In genomic region chr1:183281553-183282091, GRCh38 we compare ENCODE assay signal across 7 cellular contexts.
A peak's percentile ranks its signal among the peaks of the same experiment; 100 is the strongest.
DNase-seq lines count a peak whose midpoint lies in the region; ATAC-seq, FAIRE-seq and TF ChIP-seq lines count a peak whose summit lies in the region.

No MANE protein-coding gene starts in this region.

- intact Hi-C loops in activated CD4-positive, alpha-beta T cell treated with anti-CD3 and anti-CD28 coated beads, Interleukin-2, amount 10 ng/mL, durations not matched to agents 24 days and 14 days (cut with micrococcal nuclease): loop anchor here (1.0 to 10.0 kb wide), 4 partner anchors 261 to 633 kb away; no protein-coding TSS in a partner anchor

- 44% methylated on average over 12 of the region's 12 CpGs for WGBS in liver

- peak; percentile 95 for TF ChIP-seq CTCF in liver (IDR thresholded peaks at IDR 0.05; ENCODE audit: low read depth, low read length, missing input control)

- peak; percentile 78 for FAIRE-seq in GM12892 (lab: Jason Lieb, UNC)

- no peak for TF ChIP-seq POLR2A in GM12892 (IDR thresholded peaks at IDR 0.05; ENCODE audit: low read depth, low read length)

- H3K27ac ChIP-seq in liver (ENCODE audit: low read depth in 1 of 2, low read length in 2 of 2): no peak overlapping the region

- ATAC-seq in HG03354 (IDR thresholded peaks at IDR 0.05; ENCODE audit: poor library complexity, severe bottlenecking, unreplicated experiment): peak; percentile 71

- peaks cover 0 to 3% (median 0%) of the 10 kb centered on the region in 4 donors for H3K4me1 ChIP-seq in liver (ENCODE audit: control insufficient read depth in 4 of 4, insufficient read depth in 4 of 4, low read length in 3 of 4)

- no peaks in the 10 kb centered on the region for H3K9me3 Mint-ChIP-seq in activated CD4-positive, alpha-beta T cell treated with anti-CD3 and anti-CD28 coated beads, Interleukin-2, amount 10 ng/mL, durations not matched to agents 24 days and 14 days

- H3K36me3 Mint-ChIP-seq in activated CD4-positive, alpha-beta T cell treated with anti-CD3 and anti-CD28 coated beads, Interleukin-2, amount 10 ng/mL, durations not matched to agents 24 days and 14 days (ENCODE audit: low read depth): no peaks in the 10 kb centered on the region

- DNase-seq in GM12892 (ENCODE audit: insufficient read length) (peak; percentile 55), NCI-H510A treated with DMSO at 0.1 percent for 48 hours (lab: John Stamatoyannopoulos, UW) (peak; percentile 78), dedifferentiated amniotic fluid mesenchymal stem cell (ENCODE audit: extremely low spot score) (peak; percentile 94)
- DNase-seq in activated CD4-positive, alpha-beta T cell treated with anti-CD3 and anti-CD28 coated beads, Interleukin-2, amount 10 ng/mL, durations not matched to agents 24 days and 14 days: peak; percentile 91
- DNase-seq in stimulated activated CD4-positive, alpha-beta T cell treated with anti-CD3 and anti-CD28 coated beads, Interleukin-4, amount 100 ng/mL, for 24 hours: peak; percentile 73

- no peaks in the 10 kb centered on the region for H3K27me3 ChIP-seq in liver (ENCODE audit: control insufficient read depth in 4 of 4, insufficient read depth in 4 of 4, low read length in 3 of 4)

- peaks cover 6% of the 10 kb centered on the region for H3K4me1 Mint-ChIP-seq in activated CD4-positive, alpha-beta T cell treated with anti-CD3 and anti-CD28 coated beads, Interleukin-2, amount 10 ng/mL, durations not matched to agents 24 days and 14 days

- H3K4me3 ChIP-seq in liver (ENCODE audit: low read depth in 1 of 3, low read length in 3 of 3): no peak overlapping the region

- H3K36me3 ChIP-seq in liver (ENCODE audit: control insufficient read depth in 4 of 4, insufficient read depth in 3 of 4, low read depth in 1 of 4, low read length in 3 of 4): no peaks in the 10 kb centered on the region

- H3K4me3 Mint-ChIP-seq in activated CD4-positive, alpha-beta T cell treated with anti-CD3 and anti-CD28 coated beads, Interleukin-2, amount 10 ng/mL, durations not matched to agents 24 days and 14 days: no peak overlapping the region

- H3K27me3 Mint-ChIP-seq in activated CD4-positive, alpha-beta T cell treated with anti-CD3 and anti-CD28 coated beads, Interleukin-2, amount 10 ng/mL, durations not matched to agents 24 days and 14 days: peaks cover 3% of the 10 kb centered on the region

- no peak overlapping the region for H3K9ac ChIP-seq in liver (ENCODE audit: low read depth in 1 of 2, low read length in 2 of 2)

- H3K27ac Mint-ChIP-seq in activated CD4-positive, alpha-beta T cell treated with anti-CD3 and anti-CD28 coated beads, Interleukin-2, amount 10 ng/mL, durations not matched to agents 24 days and 14 days: no peak overlapping the region

- TF ChIP-seq RAD21 in liver (IDR thresholded peaks at IDR 0.05): peak; percentile 88 to 95

- H3K9me3 ChIP-seq in liver (ENCODE audit: control insufficient read depth in 4 of 4, low read length in 3 of 4): no peaks in the 10 kb centered on the region

TF ChIP-seq in liver, 16 proteins besides CTCF, POLR2A, EP300 and RAD21:
- no peak for TF ChIP-seq SP1 (IDR thresholded peaks at IDR 0.05)
- no peak for TF ChIP-seq NR2F2 (IDR thresholded peaks at IDR 0.05)
- no peak for TF ChIP-seq EGR1 (IDR thresholded peaks at IDR 0.05; ENCODE audit: low read depth in 2 of 2)
- peak in 1 of 2 donors; percentile 5 for TF ChIP-seq RXRA (IDR thresholded peaks at IDR 0.05)
